ENCODE assay signal across 25 cellular contexts in the genomic region with DNA sequence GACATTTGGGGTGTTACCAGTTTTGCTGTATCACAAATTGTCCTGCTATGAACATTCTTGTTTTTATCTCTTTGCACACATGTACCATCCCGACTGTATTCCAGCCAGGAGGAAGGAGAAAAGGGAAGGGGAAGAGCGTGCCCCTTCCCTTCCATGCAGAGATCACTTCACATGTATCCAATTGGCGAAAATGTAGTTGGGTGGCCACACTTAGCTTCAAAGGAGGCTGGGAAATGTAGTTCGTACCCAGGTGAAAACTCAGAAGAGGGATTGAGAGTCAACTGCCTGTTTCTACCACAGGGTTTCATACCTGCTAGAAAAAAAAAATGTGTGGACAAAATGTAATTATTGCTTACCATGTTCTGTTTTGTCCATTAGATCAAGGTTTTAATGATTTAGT.
DNase-seq lines count a peak whose midpoint lies in the region; ATAC-seq and FAIRE-seq lines count a peak whose summit lies in the region.
"Had no signal": no experiment of that assay in that cellular context is flagged by ENCODE, and none has a peak within 500 bp of the region (broad histone marks: within the 10 kb centered on the region; RNA-seq: fewer than 3 reads in every experiment).

No MANE protein-coding gene starts in this region.

- H3K27me3 ChIP-seq in effector memory CD4-positive, alpha-beta T cell (replicated peaks; ENCODE audit: control insufficient read depth, insufficient read depth, low read length, poor library complexity, severe bottlenecking), result no peaks in the 10 kb centered on the region
- H3K27me3 ChIP-seq: BLaER1, MG63 had no signal

- no peak for ATAC-seq in GM19452 (IDR thresholded peaks at IDR 0.05; ENCODE audit: unreplicated experiment)
- ATAC-seq: Panc1 had no signal

- no peak overlapping the region for H3K27ac ChIP-seq in effector memory CD4-positive, alpha-beta T cell (ENCODE audit: insufficient read depth, low read length, poor library complexity, severe bottlenecking)
- H3K27ac ChIP-seq: 22Rv1, BLaER1 had no signal

- peak; percentile 68 for FAIRE-seq in urothelium cell line (lab: Jason Lieb, UNC)
- FAIRE-seq: GM12892, H54 had no signal

- DNase-seq in DMS53 (lab: John Stamatoyannopoulos, UW), result peak; percentile 10
- DNase-seq in DMS53 treated with DMSO at 0.1 percent for 48 hours (lab: John Stamatoyannopoulos, UW; ENCODE audit: unreplicated experiment), result no peak
- DNase-seq in NCI-H69 (lab: John Stamatoyannopoulos, UW), result peak; percentile 27
- peak; percentile 30 for DNase-seq in iPS DF 19.7 (ENCODE audit: low read depth, low spot score)
- no peak for DNase-seq in urothelium cell line (ENCODE audit: low spot score)
- no peak for DNase-seq in NCI-H2029 treated with DMSO at 0.1 percent for 48 hours (lab: John Stamatoyannopoulos, UW)
- DNase-seq in effector memory CD4-positive, alpha-beta T cell, result no peak
- DNase-seq: ACHN; CD4-positive, alpha-beta T cell; COR-L47; DMS 273 treated with DMSO at 0.1 percent for 48 hours; MG63; NCI-H1048; NCI-H1417 treated with DMSO at 0.1 percent for 48 hours; NCI-H187 treated with DMSO at 0.1 percent for 48 hours; NCI-H2227 treated with DMSO at 0.1 percent for 48 hours; NCI-H510A; NCI-H748 treated with DMSO at 0.1 percent for 48 hours; SIG-M5 had no signal

- no peak overlapping the region for H3K4me3 ChIP-seq in effector memory CD4-positive, alpha-beta T cell (ENCODE audit: insufficient read depth, low read depth, low read length, poor library complexity, severe bottlenecking)
- H3K4me3 ChIP-seq: BLaER1, MG63 had no signal

- no peaks in the 10 kb centered on the region for H3K9me3 ChIP-seq in effector memory CD4-positive, alpha-beta T cell (ENCODE audit: control insufficient read depth, low read length)
- H3K9me3 ChIP-seq: MG63 had no signal

- no peaks in the 10 kb centered on the region for H3K4me1 ChIP-seq in effector memory CD4-positive, alpha-beta T cell (ENCODE audit: control insufficient read depth, insufficient read depth, low read length, poor library complexity, severe bottlenecking)
- H3K4me1 ChIP-seq: BLaER1 had no signal

- no peaks in the 10 kb centered on the region for H3K36me3 ChIP-seq in effector memory CD4-positive, alpha-beta T cell (ENCODE audit: control insufficient read depth, insufficient read depth, low read length)
- H3K36me3 ChIP-seq: BLaER1, MG63 had no signal

Comparison
In these comparisons a context has a peak if more than half of its experiments do, and no peak if none do; other contexts are left out.
1. DNase-seq: peak in DMS53 (single experiment), NCI-H69 (single experiment) and iPS DF 19.7 (single experiment); none in DMS53 treated with DMSO at 0.1 percent for 48 hours (single experiment), urothelium cell line (single experiment), NCI-H2029 treated with DMSO at 0.1 percent for 48 hours (single experiment) and effector memory CD4-positive, alpha-beta T cell (0 of 3).